Comparison of ENCODE assay signal across 20 cellular contexts in the genomic region with DNA sequence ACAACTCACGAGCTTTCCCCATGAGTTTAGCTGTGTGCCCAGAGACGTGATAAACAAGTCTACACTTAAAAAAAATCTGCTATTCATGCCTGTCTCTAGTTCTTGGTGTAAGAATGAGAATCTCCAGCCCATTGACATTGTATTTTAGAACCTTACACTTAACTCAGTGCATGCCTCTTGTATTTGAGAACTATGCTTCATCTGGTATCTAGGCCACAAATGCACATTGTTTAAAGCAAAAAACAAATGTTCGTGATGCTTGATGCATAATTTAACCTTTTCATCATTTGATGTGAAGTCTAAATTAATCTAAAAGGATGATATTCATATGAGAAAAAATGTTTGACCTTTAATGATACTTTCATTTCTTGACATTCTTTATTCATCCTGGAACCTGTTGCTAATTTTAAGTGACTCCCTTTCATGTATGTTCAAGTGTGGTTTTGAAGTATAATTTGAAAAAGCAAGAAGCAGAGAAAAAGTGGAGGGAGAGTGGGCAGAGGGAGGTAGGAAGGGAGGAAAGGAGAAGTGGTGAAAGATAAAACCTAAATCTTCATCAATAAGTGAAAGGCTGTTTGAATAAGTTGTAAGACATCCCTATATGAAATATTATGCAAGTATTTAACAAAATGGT.
DNase-seq lines count a peak whose midpoint lies in the region; ATAC-seq lines count a peak whose summit lies in the region.
"Had no signal": no experiment of that assay in that cellular context is flagged by ENCODE, and none has a peak within 500 bp of the region (broad histone marks: within the 10 kb centered on the region; RNA-seq: fewer than 3 reads in every experiment).

No MANE protein-coding gene starts in this region.

- ATAC-seq in activated CD4-positive, alpha-beta T cell treated with anti-CD3 and anti-CD28 coated beads for 36 hours = peak; percentile 24
- peak; percentile 52 for ATAC-seq in activated naive CD8-positive, alpha-beta T cell treated with anti-CD3 and anti-CD28 coated beads, Interleukin-2, amount 50 U/mL, for 24 hours
- no peak for ATAC-seq in left cardiac atrium

- intact Hi-C loops in activated CD4-positive, alpha-beta T cell treated with anti-CD3 and anti-CD28 coated beads for 36 hours (cut with DNase I, micrococcal nuclease) = loop anchor here in 1 of 2 experiments (5.0 kb wide), 1 partner anchor 53 kb away; no protein-coding TSS in a partner anchor
- intact Hi-C loops in left cardiac atrium (cut with DNase I) = no loop called here

- H3K36me3 Mint-ChIP-seq in activated CD4-positive, alpha-beta T cell treated with anti-CD3 and anti-CD28 coated beads for 36 hours (ENCODE audit: low read depth) = peaks cover 1% of the 10 kb centered on the region
- no peaks in the 10 kb centered on the region for H3K36me3 Mint-ChIP-seq in activated naive CD4-positive, alpha-beta T cell treated with anti-CD3 and anti-CD28 coated beads, Interleukin-2, amount 50 U/mL, for 24 hours
- H3K36me3 Mint-ChIP-seq in activated naive CD8-positive, alpha-beta T cell treated with anti-CD3 and anti-CD28 coated beads, Interleukin-2, amount 50 U/mL, for 24 hours (ENCODE audit: low read depth) = no peaks in the 10 kb centered on the region
- H3K36me3 Mint-ChIP-seq: IgD-negative memory B cell had no signal

- H3K9me3 Mint-ChIP-seq in activated CD4-positive, alpha-beta T cell treated with anti-CD3 and anti-CD28 coated beads for 36 hours (ENCODE audit: low read depth) = no peaks in the 10 kb centered on the region
- H3K9me3 Mint-ChIP-seq in activated naive CD4-positive, alpha-beta T cell treated with anti-CD3 and anti-CD28 coated beads, Interleukin-2, amount 50 U/mL, for 24 hours = no peaks in the 10 kb centered on the region
- peaks cover under 1% of the 10 kb centered on the region for H3K9me3 Mint-ChIP-seq in activated naive CD8-positive, alpha-beta T cell treated with anti-CD3 and anti-CD28 coated beads, Interleukin-2, amount 50 U/mL, for 24 hours

- H3K27me3 Mint-ChIP-seq in activated CD4-positive, alpha-beta T cell treated with anti-CD3 and anti-CD28 coated beads for 36 hours = peaks cover 12% of the 10 kb centered on the region
- peaks cover 2% of the 10 kb centered on the region for H3K27me3 Mint-ChIP-seq in activated naive CD4-positive, alpha-beta T cell treated with anti-CD3 and anti-CD28 coated beads, Interleukin-2, amount 50 U/mL, for 24 hours
- H3K27me3 Mint-ChIP-seq in activated naive CD8-positive, alpha-beta T cell treated with anti-CD3 and anti-CD28 coated beads, Interleukin-2, amount 50 U/mL, for 24 hours = peaks cover 11% of the 10 kb centered on the region
- H3K27me3 Mint-ChIP-seq: IgD-negative memory B cell had no signal

- peaks cover 41% of the 10 kb centered on the region for H3K4me1 Mint-ChIP-seq in activated CD4-positive, alpha-beta T cell treated with anti-CD3 and anti-CD28 coated beads for 36 hours
- peaks cover 31% of the 10 kb centered on the region for H3K4me1 Mint-ChIP-seq in activated naive CD4-positive, alpha-beta T cell treated with anti-CD3 and anti-CD28 coated beads, Interleukin-2, amount 50 U/mL, for 24 hours
- peaks cover 55% of the 10 kb centered on the region for H3K4me1 Mint-ChIP-seq in activated naive CD8-positive, alpha-beta T cell treated with anti-CD3 and anti-CD28 coated beads, Interleukin-2, amount 50 U/mL, for 24 hours
- H3K4me1 Mint-ChIP-seq: IgD-negative memory B cell had no signal

- H3K27ac Mint-ChIP-seq in activated CD4-positive, alpha-beta T cell treated with anti-CD3 and anti-CD28 coated beads for 36 hours = peak overlapping the region; percentile 69
- peak overlapping the region; percentile 61 for H3K27ac Mint-ChIP-seq in activated naive CD4-positive, alpha-beta T cell treated with anti-CD3 and anti-CD28 coated beads, Interleukin-2, amount 50 U/mL, for 24 hours
- H3K27ac Mint-ChIP-seq in activated naive CD8-positive, alpha-beta T cell treated with anti-CD3 and anti-CD28 coated beads, Interleukin-2, amount 50 U/mL, for 24 hours = peak overlapping the region; percentile 83
- H3K27ac Mint-ChIP-seq: IgD-negative memory B cell had no signal

- no peak overlapping the region for H3K4me3 Mint-ChIP-seq in activated CD4-positive, alpha-beta T cell treated with anti-CD3 and anti-CD28 coated beads for 36 hours
- H3K4me3 Mint-ChIP-seq in activated naive CD4-positive, alpha-beta T cell treated with anti-CD3 and anti-CD28 coated beads, Interleukin-2, amount 50 U/mL, for 24 hours = peak overlapping the region; percentile 5
- peak overlapping the region; percentile 12 for H3K4me3 Mint-ChIP-seq in activated naive CD8-positive, alpha-beta T cell treated with anti-CD3 and anti-CD28 coated beads, Interleukin-2, amount 50 U/mL, for 24 hours

- DNase-seq in activated CD4-positive, alpha-beta T cell treated with anti-CD3 and anti-CD28 coated beads for 36 hours = no peak
- DNase-seq in activated CD4-positive, alpha-beta T cell treated with anti-CD3 and anti-CD28 coated beads, Interleukin-2, amount 50 U/mL, for 1 hour = no peak
- DNase-seq in activated naive CD4-positive, alpha-beta T cell treated with Interleukin-2 at 50 U/mL for 16 hours = no peak
- no peak for DNase-seq in activated naive CD8-positive, alpha-beta T cell treated with anti-CD3 and anti-CD28 coated beads, Interleukin-2, amount 50 U/mL, for 24 hours
- DNase-seq in left cardiac atrium (no peak), amygdala (lab: John Stamatoyannopoulos, UW) (no peak), occipital lobe (lab: John Stamatoyannopoulos, UW) (no peak)
- DNase-seq: 8988T; EL; GF-D8; NCI-H1105; NCI-H146; NCI-H2029; NCI-H226; NCI-H510A treated with DMSO at 0.1 percent for 48 hours; NCI-H774; NK-92 treated with Interleukin-12 subunit alpha and Interleukin-12 subunit beta, amount 100 ng/mL, for 24 hours; SHP77 treated with DMSO at 0.1 percent for 48 hours had no signal

- POLR2A ChIA-PET in activated CD4-positive, alpha-beta T cell treated with anti-CD3 and anti-CD28 coated beads for 36 hours (lab: Charles Lee) = no interaction called here

- CTCF ChIA-PET in activated CD4-positive, alpha-beta T cell treated with anti-CD3 and anti-CD28 coated beads for 36 hours (lab: Charles Lee) = no interaction called here

Comparison
In these comparisons a context has a peak if more than half of its experiments do, and no peak if none do; other contexts are left out.
1. ATAC-seq: peak in activated CD4-positive, alpha-beta T cell treated with anti-CD3 and anti-CD28 coated beads for 36 hours (single experiment) and activated naive CD8-positive, alpha-beta T cell treated with anti-CD3 and anti-CD28 coated beads, Interleukin-2, amount 50 U/mL, for 24 hours (single experiment); none in left cardiac atrium (0 of 2).
2. Peak in every context shown above with its lines, with median percentiles within 50 percentile points of each other: H3K27ac Mint-ChIP-seq.